29 cellular contexts compared by ENCODE assay signal in the genomic region with DNA sequence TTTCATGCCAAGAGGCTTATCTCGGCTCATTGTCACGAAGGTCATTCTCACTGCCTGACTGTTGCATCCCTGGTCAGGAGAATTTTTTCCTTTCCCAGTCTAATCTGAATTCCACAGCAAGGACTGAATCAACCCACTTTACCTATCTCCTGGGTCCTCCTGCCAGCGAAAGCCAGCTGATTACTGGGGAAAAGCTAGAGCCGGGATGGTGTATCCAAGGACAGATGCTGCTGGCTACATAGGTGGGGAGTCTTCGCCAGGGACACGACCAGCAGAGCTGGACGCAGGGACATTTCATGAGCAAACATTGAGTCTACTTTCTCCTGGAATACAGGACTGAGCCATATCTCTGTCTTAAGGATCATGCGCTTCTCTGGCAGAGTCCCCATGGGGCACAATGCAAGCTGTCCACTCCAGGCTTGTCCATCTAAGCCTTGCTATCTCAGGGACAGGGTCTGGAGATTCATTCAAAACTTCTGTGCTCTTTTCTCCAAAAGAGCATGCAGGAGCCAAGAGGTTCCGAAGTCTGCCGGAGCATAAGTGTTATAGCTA. TPM values are rescaled to one million over a fixed set of nuclear protein-coding genes. Genes with fewer than 3 reads are reported as not detected.
DNase-seq lines count a peak whose midpoint lies in the region; TF ChIP-seq lines count a peak whose summit lies in the region.
"Had no signal": no experiment of that assay in that cellular context is flagged by ENCODE, and none has a peak within 500 bp of the region (broad histone marks: within the 10 kb centered on the region; RNA-seq: fewer than 3 reads in every experiment).

No MANE protein-coding gene starts in this region.

- H3K27ac Mint-ChIP-seq in brain: no peak overlapping the region
- no peak overlapping the region for H3K27ac Mint-ChIP-seq in activated T-cell treated with anti-CD3 and anti-CD28 coated beads, Interleukin-2, amount 50 U/mL, for 24 hours
- H3K27ac Mint-ChIP-seq in activated T-helper 2 cell treated with anti-CD3 and anti-CD28 coated beads, Interferon-gamma antibody, Interleukin-2, Interleukin-4, amounts not matched to agents 10 μg/mL and 5 μg/mL and 100 μg/mL, durations not matched to agents 14 hours and 24 hours and 36 hours: no peak overlapping the region
- H3K27ac Mint-ChIP-seq: HFFc6 had no signal

- H3K27me3 ChIP-seq in HUES6 (ENCODE audit: control insufficient read depth, insufficient read depth, low read length): peaks cover 98% of the 10 kb centered on the region
- peaks cover 54% of the 10 kb centered on the region for H3K27me3 ChIP-seq in smooth muscle cell (ENCODE audit: low read depth)

- H3K4me1 Mint-ChIP-seq in brain: peaks cover 46% of the 10 kb centered on the region
- H3K4me1 Mint-ChIP-seq in activated T-cell treated with anti-CD3 and anti-CD28 coated beads, Interleukin-2, amount 50 U/mL, for 24 hours (ENCODE audit: low read depth): peaks cover 45% of the 10 kb centered on the region
- H3K4me1 Mint-ChIP-seq in activated T-helper 2 cell treated with anti-CD3 and anti-CD28 coated beads, Interferon-gamma antibody, Interleukin-2, Interleukin-4, amounts not matched to agents 10 μg/mL and 5 μg/mL and 100 μg/mL, durations not matched to agents 14 hours and 24 hours and 36 hours (ENCODE audit: low read depth): peaks cover 15% of the 10 kb centered on the region

- H3K4me3 Mint-ChIP-seq in brain: peak overlapping the region in 3 of 5 experiments; percentile 29 to 74 (median 56)
- no peak overlapping the region for H3K4me3 Mint-ChIP-seq in activated T-cell treated with anti-CD3 and anti-CD28 coated beads, Interleukin-2, amount 50 U/mL, for 24 hours
- H3K4me3 Mint-ChIP-seq in activated T-helper 2 cell treated with anti-CD3 and anti-CD28 coated beads, Interferon-gamma antibody, Interleukin-2, Interleukin-4, amounts not matched to agents 10 μg/mL and 5 μg/mL and 100 μg/mL, durations not matched to agents 14 hours and 24 hours and 36 hours (ENCODE audit: low read depth): no peak overlapping the region
- H3K4me3 Mint-ChIP-seq: HFFc6 had no signal

- H3K27me3 Mint-ChIP-seq in brain: peaks cover 97% of the 10 kb centered on the region
- peaks cover 90% of the 10 kb centered on the region for H3K27me3 Mint-ChIP-seq in activated T-cell treated with anti-CD3 and anti-CD28 coated beads, Interleukin-2, amount 50 U/mL, for 24 hours
- H3K27me3 Mint-ChIP-seq in activated T-helper 2 cell treated with anti-CD3 and anti-CD28 coated beads, Interferon-gamma antibody, Interleukin-2, Interleukin-4, amounts not matched to agents 10 μg/mL and 5 μg/mL and 100 μg/mL, durations not matched to agents 14 hours and 24 hours and 36 hours (ENCODE audit: low read depth): peaks cover 83% of the 10 kb centered on the region

- no peaks in the 10 kb centered on the region for H4K20me1 ChIP-seq in smooth muscle cell (ENCODE audit: low read depth)

- H3K27ac ChIP-seq in HUES6 (ENCODE audit: low read depth, low read length) (no peak overlapping the region), mesodermal cell (ENCODE audit: low read depth, low read length, severe bottlenecking) (peak overlapping the region; percentile 24), smooth muscle cell (ENCODE audit: low read depth) (no peak overlapping the region)
- H3K27ac ChIP-seq: gastroesophageal sphincter, lower lobe of right lung, Peyer's patch, tibial artery had no signal

- H3K36me3 ChIP-seq in HUES6 (ENCODE audit: control insufficient read depth, insufficient read depth, low read length) (no peaks in the 10 kb centered on the region), mesodermal cell (ENCODE audit: control insufficient read depth, insufficient read depth, low read length) (no peaks in the 10 kb centered on the region), smooth muscle cell (ENCODE audit: low read depth) (no peaks in the 10 kb centered on the region)
- H3K36me3 ChIP-seq: gastroesophageal sphincter, lower lobe of right lung, Peyer's patch, tibial artery had no signal

- peak overlapping the region; percentile 68 for H3K4me3 ChIP-seq in HUES6 (ENCODE audit: low read depth, low read length)
- H3K4me3 ChIP-seq in mesodermal cell (ENCODE audit: extremely low read depth, insufficient read depth, low read length, poor library complexity, severe bottlenecking): peak overlapping the region; percentile 82
- peak overlapping the region; percentile 33 for H3K4me3 ChIP-seq in smooth muscle cell
- H3K4me3 ChIP-seq: gastroesophageal sphincter, lower lobe of right lung, Peyer's patch, tibial artery had no signal

- no peaks in the 10 kb centered on the region for H3K9me3 Mint-ChIP-seq in brain
- H3K9me3 Mint-ChIP-seq in activated T-cell treated with anti-CD3 and anti-CD28 coated beads, Interleukin-2, amount 50 U/mL, for 24 hours: no peaks in the 10 kb centered on the region
- H3K9me3 Mint-ChIP-seq in activated T-helper 2 cell treated with anti-CD3 and anti-CD28 coated beads, Interferon-gamma antibody, Interleukin-2, Interleukin-4, amounts not matched to agents 10 μg/mL and 5 μg/mL and 100 μg/mL, durations not matched to agents 14 hours and 24 hours and 36 hours: no peaks in the 10 kb centered on the region
- H3K9me3 Mint-ChIP-seq: HFFc6; stimulated activated naive CD8-positive, alpha-beta T cell treated with anti-CD3 and anti-CD28 coated beads, Interleukin-15, Interleukin-2, amounts not matched to agents 100 ng/mL and 50 ng/mL, for 24 hours had no signal

- DNase-seq in smooth muscle cell (lab: John Stamatoyannopoulos, UW; ENCODE audit: unreplicated experiment): no peak
- no peak for DNase-seq in activated T-cell treated with anti-CD3 and anti-CD28 coated beads, Interleukin-2, amount 50 U/mL, for 24 hours
- DNase-seq in activated T-helper 2 cell treated with anti-CD3 and anti-CD28 coated beads, Interferon-gamma antibody, Interleukin-2, Interleukin-4, amounts not matched to agents 10 μg/mL and 5 μg/mL and 100 μg/mL, durations not matched to agents 14 hours and 24 hours and 36 hours (ENCODE audit: low spot score): no peak
- DNase-seq in stimulated activated CD4-positive, alpha-beta T cell treated with anti-CD3 and anti-CD28 coated beads, Interleukin-2, amount 100 ng/mL, for 24 hours: no peak
- DNase-seq: activated CD4-positive, alpha-beta T cell treated with anti-CD3 and anti-CD28 coated beads for 48 hours; activated naive CD4-positive, alpha-beta T cell treated with anti-CD3 and anti-CD28 coated beads, Interleukin-2, amount 50 U/mL, for 16 hours; amygdala; cortex of kidney; HFFc6; KG1; kidney; lower lobe of right lung; MM.1S; NCI-H1417 treated with DMSO at 0.1 percent for 48 hours; NCI-H2107; Peyer's patch; tibial artery had no signal

- 3 to 5% methylated on average over 7 of the region's 10 CpGs for WGBS in mesodermal cell (ENCODE audit: insufficient coverage in 2 of 2), 2 experiments
- WGBS in smooth muscle cell (ENCODE audit: low lambda C conversion rate): 16% methylated on average over 10 of the region's 10 CpGs

- H3K4me2 ChIP-seq in smooth muscle cell: peak overlapping the region; percentile 83

- H2AFZ ChIP-seq in smooth muscle cell (ENCODE audit: low read depth): peak overlapping the region; percentile 64

- peaks cover 74% of the 10 kb centered on the region for H3K4me1 ChIP-seq in HUES6 (ENCODE audit: control insufficient read depth, insufficient read depth, low read length)
- H3K4me1 ChIP-seq in mesodermal cell (ENCODE audit: control insufficient read depth, insufficient read depth, low read length, poor library complexity, severe bottlenecking): peaks cover 60% of the 10 kb centered on the region
- peaks cover 17% of the 10 kb centered on the region for H3K4me1 ChIP-seq in smooth muscle cell (ENCODE audit: low read depth)

- intact Hi-C loops in activated T-helper 2 cell treated with anti-CD3 and anti-CD28 coated beads, Interferon-gamma antibody, Interleukin-2, Interleukin-4, amounts not matched to agents 10 μg/mL and 5 μg/mL and 100 μg/mL, durations not matched to agents 14 hours and 24 hours and 36 hours (cut with micrococcal nuclease): no loop called here

- no peak for TF ChIP-seq CTCF in brain (conservative IDR thresholded peaks at IDR 0.05)
- no peak for TF ChIP-seq CTCF in smooth muscle cell (IDR thresholded peaks at IDR 0.05; ENCODE audit: borderline replicate concordance, insufficient read depth, poor library complexity, severe bottlenecking)

- H3K9me3 ChIP-seq in HUES6 (ENCODE audit: control insufficient read depth, insufficient read depth, low read depth, low read length): no peaks in the 10 kb centered on the region
- no peaks in the 10 kb centered on the region for H3K9me3 ChIP-seq in mesodermal cell (ENCODE audit: control insufficient read depth, low read length)
- H3K9me3 ChIP-seq in smooth muscle cell (replicated peaks; ENCODE audit: low read depth): no peaks in the 10 kb centered on the region
- H3K9me3 ChIP-seq: gastroesophageal sphincter, lower lobe of right lung, Peyer's patch, tibial artery had no signal

- peak overlapping the region; percentile 7 for H3K9ac ChIP-seq in HUES6 (ENCODE audit: low read length)
- peak overlapping the region; percentile 36 for H3K9ac ChIP-seq in smooth muscle cell (ENCODE audit: low read depth)

- H3K79me2 ChIP-seq in smooth muscle cell (ENCODE audit: low read depth): no peaks in the 10 kb centered on the region

- peaks cover 10% of the 10 kb centered on the region for H3F3A ChIP-seq in smooth muscle cell (ENCODE audit: low read depth)

- H3K36me3 Mint-ChIP-seq in brain: no peaks in the 10 kb centered on the region
- no peaks in the 10 kb centered on the region for H3K36me3 Mint-ChIP-seq in activated T-cell treated with anti-CD3 and anti-CD28 coated beads, Interleukin-2, amount 50 U/mL, for 24 hours (ENCODE audit: low read depth)
- H3K36me3 Mint-ChIP-seq in activated T-helper 2 cell treated with anti-CD3 and anti-CD28 coated beads, Interferon-gamma antibody, Interleukin-2, Interleukin-4, amounts not matched to agents 10 μg/mL and 5 μg/mL and 100 μg/mL, durations not matched to agents 14 hours and 24 hours and 36 hours (ENCODE audit: low read depth): peaks cover 4% of the 10 kb centered on the region

RNA-seq across cellular contexts. Expression of gene HAND1, which starts 6.4 kb away (rescaled TPM):
- polyA plus RNA-seq in brain (ENCODE audit: insufficient read depth, low read depth, low replicate concordance): not detected
- polyA plus RNA-seq in mesodermal cell (2013, experiment 1 of 2): 366 TPM
- polyA plus RNA-seq in mesodermal cell (2013, experiment 2 of 2): 464 TPM
- 25.2 and 36.3 TPM in 2 replicates for total RNA-seq in smooth muscle cell
- polyA plus RNA-seq in smooth muscle cell: 18.2 and 68.4 TPM in 2 replicates
- total RNA-seq in activated T-helper 2 cell treated with anti-CD3 and anti-CD28 coated beads, Interferon-gamma antibody, Interleukin-2, Interleukin-4, amounts not matched to agents 10 μg/mL and 5 μg/mL and 100 μg/mL, durations not matched to agents 14 hours and 24 hours and 36 hours: not detected in 2 replicates
- total RNA-seq: bronchial epithelial cell; gastroesophageal sphincter; HFFc6; HT-29; kidney; myocyte; NCI-H460; osteoblast; SK-MEL-5; T-helper 1 cell treated with Interleukin-12 subunit alpha and Interleukin-12 subunit beta and Interleukin-4 antibody, amounts not matched to agents 30 ng/mL and 1 ng/mL, for 36 hours had no signal

RNA-seq across cellular contexts. Expression of gene SAP30L, which starts 38.7 kb away (rescaled TPM):
- polyA plus RNA-seq in brain (ENCODE audit: insufficient read depth, low read depth, low replicate concordance) (25.3 TPM), smooth muscle cell (32.7 and 41.6 TPM in 2 replicates)
- polyA plus RNA-seq in mesodermal cell (2013, experiment 1 of 2): 60.6 TPM
- 64.0 TPM for polyA plus RNA-seq in mesodermal cell (2013, experiment 2 of 2)
- 29.9 and 44.2 TPM in 2 replicates for total RNA-seq in smooth muscle cell
- 35.9 and 36.0 TPM in 2 replicates for total RNA-seq in activated T-helper 2 cell treated with anti-CD3 and anti-CD28 coated beads, Interferon-gamma antibody, Interleukin-2, Interleukin-4, amounts not matched to agents 10 μg/mL and 5 μg/mL and 100 μg/mL, durations not matched to agents 14 hours and 24 hours and 36 hours

Comparison
In these comparisons a context has a peak if more than half of its experiments do, and no peak if none do; other contexts are left out.
1. H3K4me3 Mint-ChIP-seq: peak in brain (3 of 5); none in activated T-cell treated with anti-CD3 and anti-CD28 coated beads, Interleukin-2, amount 50 U/mL, for 24 hours (single experiment) and activated T-helper 2 cell treated with anti-CD3 and anti-CD28 coated beads, Interferon-gamma antibody, Interleukin-2, Interleukin-4, amounts not matched to agents 10 μg/mL and 5 μg/mL and 100 μg/mL, durations not matched to agents 14 hours and 24 hours and 36 hours (single experiment).
2. RNA of gene HAND1, which starts 6.4 kb away (total RNA-seq): 25.2 to 36.3 TPM in smooth muscle cell; not detected in activated T-helper 2 cell treated with anti-CD3 and anti-CD28 coated beads, Interferon-gamma antibody, Interleukin-2, Interleukin-4, amounts not matched to agents 10 μg/mL and 5 μg/mL and 100 μg/mL, durations not matched to agents 14 hours and 24 hours and 36 hours; every median in the first group is over 10 times any median in the second.
3. Peak in every context shown above with its lines, with median percentiles within 50 percentile points of each other: H3K4me3 ChIP-seq.